In genomic region chr22:50177537-50178470, GRCh38 we compare ENCODE assay signal across 17 cellular contexts.
"Had no signal": no experiment of that assay in that cellular context is flagged by ENCODE, and none has a peak within 500 bp of the region (broad histone marks: within the 10 kb centered on the region; RNA-seq: fewer than 3 reads in every experiment).

No MANE protein-coding gene starts in this region.

- ATAC-seq: body of pancreas, left colon had no signal

- H3K4me3 ChIP-seq: body of pancreas, dorsolateral prefrontal cortex, stomach, upper lobe of left lung had no signal

- FAIRE-seq: colon, islet of Langerhans had no signal

- H3K9me3 Mint-ChIP-seq: activated B cell treated with CpG ODN at 0.5 μM for 24 hours; activated CD4-positive, alpha-beta memory T cell treated with anti-CD3 and anti-CD28 coated beads, Interleukin-2, amount 10 ng/mL, durations not matched to agents 7 days and 5 days; activated naive CD4-positive, alpha-beta T cell treated with anti-CD3 and anti-CD28 coated beads for 36 hours; neural crest cell had no signal

- H3K27ac ChIP-seq: body of pancreas, parathyroid adenoma, stomach, upper lobe of left lung had no signal

- H2AFZ ChIP-seq: parathyroid adenoma had no signal

- H3K79me2 ChIP-seq: parathyroid adenoma had no signal

- H3K4me3 Mint-ChIP-seq: activated B cell treated with CpG ODN at 0.5 μM for 24 hours; activated CD4-positive, alpha-beta memory T cell treated with anti-CD3 and anti-CD28 coated beads, Interleukin-2, amount 10 ng/mL, durations not matched to agents 7 days and 5 days; activated naive CD4-positive, alpha-beta T cell treated with anti-CD3 and anti-CD28 coated beads for 36 hours; neural crest cell had no signal

- H3K9ac ChIP-seq: parathyroid adenoma had no signal

- H3K27ac Mint-ChIP-seq: activated B cell treated with CpG ODN at 0.5 μM for 24 hours; activated CD4-positive, alpha-beta memory T cell treated with anti-CD3 and anti-CD28 coated beads, Interleukin-2, amount 10 ng/mL, durations not matched to agents 7 days and 5 days; activated naive CD4-positive, alpha-beta T cell treated with anti-CD3 and anti-CD28 coated beads for 36 hours had no signal

- H3K27me3 ChIP-seq: body of pancreas, upper lobe of left lung had no signal

- H3K9me3 ChIP-seq: body of pancreas, stomach, upper lobe of left lung had no signal

- H3K4me1 ChIP-seq: parathyroid adenoma had no signal

- DNase-seq: activated B cell treated with CpG ODN at 0.5 μM for 24 hours; activated CD4-positive, alpha-beta memory T cell treated with anti-CD3 and anti-CD28 coated beads, Interleukin-2, amount 10 ng/mL, durations not matched to agents 7 days and 5 days; activated CD4-positive, alpha-beta T cell treated with anti-CD3 and anti-CD28 coated beads for 48 hours; activated naive CD4-positive, alpha-beta T cell treated with anti-CD3 and anti-CD28 coated beads for 36 hours; activated T-cell treated with anti-CD3 and anti-CD28 coated beads, Interleukin-2, amount 50 U/mL, for 1 hour; body of pancreas; central memory CD4-positive, alpha-beta T cell; dorsolateral prefrontal cortex; left colon; midbrain; stomach; T-helper 9 cell had no signal

- H3K36me3 ChIP-seq: stomach, upper lobe of left lung had no signal
